In the genomic region with DNA sequence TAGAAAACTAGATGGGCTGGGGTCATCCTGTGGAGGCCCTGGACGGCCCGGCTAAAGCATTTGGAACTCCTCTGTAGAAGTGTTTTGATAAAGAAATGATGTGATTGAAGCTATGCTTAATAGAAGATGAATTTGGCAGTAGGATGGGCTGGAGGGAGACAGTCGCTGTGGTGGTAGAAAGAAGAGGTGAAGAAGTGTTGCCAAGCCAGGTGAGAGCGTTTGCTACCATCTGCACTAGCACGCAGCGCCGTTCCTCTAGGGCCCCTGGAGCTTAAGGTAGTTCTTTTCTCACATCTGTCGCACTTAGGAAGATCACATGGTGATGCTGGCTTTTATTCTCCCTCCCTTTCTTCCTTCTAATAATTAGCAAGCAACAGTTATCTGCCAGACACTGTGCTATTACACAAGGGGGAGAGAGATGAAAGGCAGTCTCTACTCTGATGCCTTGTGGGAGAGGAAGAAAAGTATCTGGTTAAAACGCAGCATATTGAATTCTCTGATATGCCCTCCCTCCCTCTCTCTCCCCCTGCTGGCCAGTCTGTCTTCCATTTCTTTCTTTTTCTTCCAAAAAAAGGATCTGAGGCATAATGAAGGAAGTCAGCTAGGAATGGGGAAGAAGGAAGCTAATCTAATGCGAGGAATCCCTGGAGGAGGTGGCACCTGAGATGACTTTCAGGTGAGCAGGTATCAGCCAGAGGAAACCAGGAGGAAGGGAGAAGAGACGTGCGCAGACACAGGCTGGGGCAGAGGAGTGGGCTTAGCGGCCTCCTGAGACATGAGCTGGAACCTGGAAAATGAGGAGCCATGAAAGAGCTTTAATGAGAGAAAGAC, we compare ENCODE assay signal across 9 cellular contexts.
DNase-seq lines count a peak whose midpoint lies in the region; ATAC-seq, FAIRE-seq and TF ChIP-seq lines count a peak whose summit lies in the region.
"Had no signal": no experiment of that assay in that cellular context is flagged by ENCODE, and none has a peak within 500 bp of the region (broad histone marks: within the 10 kb centered on the region; RNA-seq: fewer than 3 reads in every experiment).

No MANE protein-coding gene starts in this region.

- peaks cover 2 to 3% of the 10 kb centered on the region in 2 donors for H3K36me3 ChIP-seq in kidney (ENCODE audit: control insufficient read depth in 1 of 2, insufficient read depth in 2 of 2, low read length in 2 of 2)

- H3K9me3 ChIP-seq in kidney (ENCODE audit: control insufficient read depth in 1 of 2, low read length in 2 of 2): no peaks in the 10 kb centered on the region
- H3K9me3 ChIP-seq: SJSA1 had no signal

- peaks cover 51 to 65% of the 10 kb centered on the region in 2 donors for H3K4me1 ChIP-seq in kidney (ENCODE audit: control insufficient read depth in 1 of 2, insufficient read depth in 1 of 2, low read depth in 1 of 2, low read length in 2 of 2)

- peak overlapping the region; percentile 98 for H3K27ac Mint-ChIP-seq in stimulated activated naive CD8-positive, alpha-beta T cell treated with anti-CD3 and anti-CD28 coated beads, Interleukin-15, Interleukin-2, amounts not matched to agents 100 ng/mL and 50 ng/mL, for 24 hours
- peak overlapping the region; percentile 89 for H3K27ac Mint-ChIP-seq in activated T-helper 1 cell treated with anti-CD3 and anti-CD28 coated beads, Interleukin-12 subunit alpha, Interleukin-12 subunit beta, Interleukin-2, Interleukin-4 antibody, amounts not matched to agents 30 ng/mL and 10 ng/mL and 1 ng/mL, durations not matched to agents 14 hours and 24 hours and 36 hours

- no peak for DNase-seq in stimulated activated naive CD8-positive, alpha-beta T cell treated with anti-CD3 and anti-CD28 coated beads, Interleukin-15, Interleukin-2, amounts not matched to agents 100 U/mL and 50 U/mL, for 24 hours
- no peak for DNase-seq in activated T-helper 1 cell treated with anti-CD3 and anti-CD28 coated beads, Interleukin-12 subunit alpha, Interleukin-12 subunit beta, Interleukin-2, Interleukin-4 antibody, amounts not matched to agents 30 ng/mL and 10 ng/mL and 1 ng/mL, durations not matched to agents 14 hours and 24 hours and 36 hours (ENCODE audit: low spot score)
- DNase-seq in kidney: no peak
- DNase-seq in NCI-H2029 (lab: John Stamatoyannopoulos, UW): no peak
- no peak for DNase-seq in COLO829 (ENCODE audit: low spot score)
- DNase-seq in cerebellum (ENCODE audit: low spot score): no peak

- intact Hi-C loops in activated T-helper 1 cell treated with anti-CD3 and anti-CD28 coated beads, Interleukin-12 subunit alpha, Interleukin-12 subunit beta, Interleukin-2, Interleukin-4 antibody, amounts not matched to agents 30 ng/mL and 10 ng/mL and 1 ng/mL, durations not matched to agents 14 hours and 24 hours and 36 hours (cut with micrococcal nuclease): loop anchor here (2.0 to 10.0 kb wide), 4 partner anchors 49 to 617 kb away; no protein-coding TSS in a partner anchor
- intact Hi-C loops in kidney (cut with DNase I): loop anchor here (10.0 kb wide), 1 partner anchor 149 kb away; no protein-coding TSS in a partner anchor

- no peak for ATAC-seq in stimulated activated naive CD8-positive, alpha-beta T cell treated with anti-CD3 and anti-CD28 coated beads, Interleukin-15, Interleukin-2, amounts not matched to agents 100 U/mL and 50 U/mL, for 24 hours
- no peak for ATAC-seq in HG03432 (IDR thresholded peaks at IDR 0.05; ENCODE audit: unreplicated experiment)

- H3K4me3 Mint-ChIP-seq in stimulated activated naive CD8-positive, alpha-beta T cell treated with anti-CD3 and anti-CD28 coated beads, Interleukin-15, Interleukin-2, amounts not matched to agents 100 ng/mL and 50 ng/mL, for 24 hours: peak overlapping the region; percentile 72
- H3K4me3 Mint-ChIP-seq in activated T-helper 1 cell treated with anti-CD3 and anti-CD28 coated beads, Interleukin-12 subunit alpha, Interleukin-12 subunit beta, Interleukin-2, Interleukin-4 antibody, amounts not matched to agents 30 ng/mL and 10 ng/mL and 1 ng/mL, durations not matched to agents 14 hours and 24 hours and 36 hours: no peak overlapping the region

- peak overlapping the region; percentile 43 to 63 for H3K9ac ChIP-seq in kidney (ENCODE audit: low read length in 2 of 2)

- H3K4me3 ChIP-seq in kidney (ENCODE audit: low read length in 2 of 2): peak overlapping the region; percentile 59 to 66
- H3K4me3 ChIP-seq: SJSA1 had no signal

- H3K27ac ChIP-seq in kidney (ENCODE audit: low read depth in 2 of 2, low read length in 2 of 2): peak overlapping the region; percentile 78 to 95
- H3K27ac ChIP-seq: SJSA1 had no signal

- no peak for TF ChIP-seq CTCF in kidney (IDR thresholded peaks at IDR 0.05; ENCODE audit: borderline replicate concordance, extremely low read depth, insufficient read depth)

- no peaks in the 10 kb centered on the region for H3K27me3 Mint-ChIP-seq in stimulated activated naive CD8-positive, alpha-beta T cell treated with anti-CD3 and anti-CD28 coated beads, Interleukin-15, Interleukin-2, amounts not matched to agents 100 ng/mL and 50 ng/mL, for 24 hours
- H3K27me3 Mint-ChIP-seq in activated T-helper 1 cell treated with anti-CD3 and anti-CD28 coated beads, Interleukin-12 subunit alpha, Interleukin-12 subunit beta, Interleukin-2, Interleukin-4 antibody, amounts not matched to agents 30 ng/mL and 10 ng/mL and 1 ng/mL, durations not matched to agents 14 hours and 24 hours and 36 hours (ENCODE audit: insufficient read depth): no peaks in the 10 kb centered on the region

- H3K36me3 Mint-ChIP-seq in stimulated activated naive CD8-positive, alpha-beta T cell treated with anti-CD3 and anti-CD28 coated beads, Interleukin-15, Interleukin-2, amounts not matched to agents 100 ng/mL and 50 ng/mL, for 24 hours (ENCODE audit: low read depth): peaks cover 91% of the 10 kb centered on the region
- peaks cover 62% of the 10 kb centered on the region for H3K36me3 Mint-ChIP-seq in activated T-helper 1 cell treated with anti-CD3 and anti-CD28 coated beads, Interleukin-12 subunit alpha, Interleukin-12 subunit beta, Interleukin-2, Interleukin-4 antibody, amounts not matched to agents 30 ng/mL and 10 ng/mL and 1 ng/mL, durations not matched to agents 14 hours and 24 hours and 36 hours (ENCODE audit: low read depth)

- peaks cover 89% of the 10 kb centered on the region for H3K4me1 Mint-ChIP-seq in stimulated activated naive CD8-positive, alpha-beta T cell treated with anti-CD3 and anti-CD28 coated beads, Interleukin-15, Interleukin-2, amounts not matched to agents 100 ng/mL and 50 ng/mL, for 24 hours (ENCODE audit: low read depth)
- peaks cover 83% of the 10 kb centered on the region for H3K4me1 Mint-ChIP-seq in activated T-helper 1 cell treated with anti-CD3 and anti-CD28 coated beads, Interleukin-12 subunit alpha, Interleukin-12 subunit beta, Interleukin-2, Interleukin-4 antibody, amounts not matched to agents 30 ng/mL and 10 ng/mL and 1 ng/mL, durations not matched to agents 14 hours and 24 hours and 36 hours (ENCODE audit: low read depth)

- no peak for FAIRE-seq in kidney (lab: Jason Lieb, UNC)

- H3K9me3 Mint-ChIP-seq in stimulated activated naive CD8-positive, alpha-beta T cell treated with anti-CD3 and anti-CD28 coated beads, Interleukin-15, Interleukin-2, amounts not matched to agents 100 ng/mL and 50 ng/mL, for 24 hours: no peaks in the 10 kb centered on the region
- no peaks in the 10 kb centered on the region for H3K9me3 Mint-ChIP-seq in activated T-helper 1 cell treated with anti-CD3 and anti-CD28 coated beads, Interleukin-12 subunit alpha, Interleukin-12 subunit beta, Interleukin-2, Interleukin-4 antibody, amounts not matched to agents 30 ng/mL and 10 ng/mL and 1 ng/mL, durations not matched to agents 14 hours and 24 hours and 36 hours
